ENCODE assay signal across 9 cellular contexts in the genomic region with DNA sequence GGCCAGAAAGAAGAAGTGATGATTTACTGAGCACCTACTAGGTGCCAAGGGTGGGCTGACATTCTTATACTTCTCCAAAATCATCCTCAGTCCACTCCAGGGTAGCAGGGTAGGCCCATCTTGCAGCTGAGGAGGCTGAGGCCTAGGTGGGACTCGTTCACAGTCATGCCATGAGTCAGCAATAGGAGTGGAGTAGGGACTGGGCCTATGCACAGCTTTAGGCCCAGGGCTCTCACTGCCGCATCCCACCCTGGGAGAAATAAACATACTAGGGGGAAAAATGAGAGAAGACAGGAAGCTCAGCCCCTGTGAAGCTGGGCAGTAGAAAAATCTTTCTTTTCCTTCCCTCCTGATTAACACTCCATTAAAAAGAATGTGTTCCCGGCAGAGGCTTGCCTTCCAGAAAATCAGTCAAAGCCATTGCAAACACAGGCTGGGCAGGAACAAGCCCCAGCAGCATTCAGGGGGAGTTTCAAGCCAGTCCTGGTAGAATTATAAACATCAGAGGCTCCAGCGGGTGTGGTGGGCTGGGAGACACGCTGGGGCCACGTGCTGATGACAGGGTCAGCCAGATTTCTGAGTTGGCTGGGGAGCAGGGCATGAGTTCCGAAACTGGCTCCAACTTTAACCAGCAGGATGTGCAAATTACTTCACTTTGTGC. TPM values are rescaled to one million over a fixed set of nuclear protein-coding genes. Genes with fewer than 3 reads are reported as not detected.
A peak's percentile ranks its signal among the peaks of the same experiment; 100 is the strongest.
DNase-seq lines count a peak whose midpoint lies in the region; ATAC-seq, FAIRE-seq and TF ChIP-seq lines count a peak whose summit lies in the region.
"Had no signal": no experiment of that assay in that cellular context is flagged by ENCODE, and none has a peak within 500 bp of the region (broad histone marks: within the 10 kb centered on the region; RNA-seq: fewer than 3 reads in every experiment).

No MANE protein-coding gene starts in this region.

- H3K27ac Mint-ChIP-seq in stimulated activated effector memory CD8-positive, alpha-beta T cell treated with anti-CD3 and anti-CD28 coated beads, Interleukin-12 subunit alpha, Interleukin-12 subunit beta, amount 100 ng/mL, for 72 hours = no peak overlapping the region
- H3K27ac Mint-ChIP-seq: activated naive CD4-positive, alpha-beta T cell treated with anti-CD3 and anti-CD28 coated beads, Interleukin-2, amount 50 U/mL, for 24 hours had no signal

- H4K5ac ChIP-seq in H1 (ENCODE audit: insufficient read length, low read depth, low read length) = no peak overlapping the region

- H3K23me2 ChIP-seq in H1 (ENCODE audit: low read depth, low read length) = no peaks in the 10 kb centered on the region; the same call in 1 of the 2 replicates

- H3K27me3 ChIP-seq in H1 (replicated peaks in 1 of 4; ENCODE audit: control insufficient read depth in 3 of 4, extremely low read depth in 1 of 4, insufficient read depth in 3 of 4, low read length in 3 of 4) (no peaks in the 10 kb centered on the region; a peak in 1 of 7 replicates), mesenchymal stem cell (ENCODE audit: control insufficient read depth in 1 of 2, insufficient read depth in 1 of 2, low read length in 2 of 2) (no peaks in the 10 kb centered on the region), tibial nerve (no peaks in the 10 kb centered on the region)

- no peak for FAIRE-seq in H1 (lab: Jason Lieb, UNC)

- H3K36me3 Mint-ChIP-seq in stimulated activated effector memory CD8-positive, alpha-beta T cell treated with anti-CD3 and anti-CD28 coated beads, Interleukin-12 subunit alpha, Interleukin-12 subunit beta, amount 100 ng/mL, for 72 hours = no peaks in the 10 kb centered on the region
- H3K36me3 Mint-ChIP-seq: activated naive CD4-positive, alpha-beta T cell treated with anti-CD3 and anti-CD28 coated beads, Interleukin-2, amount 50 U/mL, for 24 hours had no signal

- peaks cover 15 to 29% (median 22%) of the 10 kb centered on the region in 4 experiments for H3K4me1 ChIP-seq in H1 (replicated peaks in 1 of 4; ENCODE audit: control insufficient read depth in 3 of 4, insufficient read depth in 4 of 4, low read length in 3 of 4)
- peaks cover 28% of the 10 kb centered on the region for H3K4me1 ChIP-seq in mesenchymal stem cell (ENCODE audit: control insufficient read depth, insufficient read depth, low read depth, low read length)
- peaks cover 0 to 18% (median 0%) of the 10 kb centered on the region in 4 donors for H3K4me1 ChIP-seq in tibial nerve

- H2BK20ac ChIP-seq in H1 (ENCODE audit: low read length) = peak overlapping the region; percentile 87; the same call in 1 of the 2 replicates

- CTCF ChIA-PET in H1 (lab: Charles Lee; ENCODE audit: partially characterized antibody) = interaction anchor here (1.4 kb wide), 1 partner anchor 13 kb away, joined by 4 read pairs; no protein-coding TSS in a partner anchor

- H4K20me1 ChIP-seq in H1 (replicated peaks in 1 of 2; ENCODE audit: control insufficient read depth in 1 of 2, insufficient read depth in 2 of 2, low read length in 2 of 2) = no peaks in the 10 kb centered on the region

- H3K18ac ChIP-seq in H1 (ENCODE audit: extremely low read depth, low read length) (peak overlapping the region; percentile 80), mesenchymal stem cell (ENCODE audit: low read depth in 1 of 2, low read length in 2 of 2) (peak overlapping the region; percentile 71 to 97)

- H2AFZ ChIP-seq in H1 (ENCODE audit: low read length) (no peak overlapping the region), mesenchymal stem cell (ENCODE audit: low read depth, low read length) (no peak overlapping the region)

- H2BK12ac ChIP-seq in H1 (ENCODE audit: low read depth, low read length) (peak overlapping the region; percentile 96), mesenchymal stem cell (ENCODE audit: low read length in 2 of 2) (peak overlapping the region; percentile 80 to 90)

- H3K4me2 ChIP-seq in H1 (ENCODE audit: insufficient read depth in 1 of 2, low read depth in 2 of 2, low read length in 2 of 2) = peak overlapping the region; percentile 46 to 62
- peak overlapping the region; percentile 93 for H3K4me2 ChIP-seq in mesenchymal stem cell (ENCODE audit: low read length, poor library complexity, severe bottlenecking)

- no peak for TF ChIP-seq EP300 in H1 (IDR thresholded peaks at IDR 0.05; ENCODE audit: borderline replicate concordance in 1 of 2, low read depth in 2 of 2, low read length in 2 of 2)
- TF ChIP-seq EP300 in tibial nerve (IDR thresholded peaks at IDR 0.05) = peak in 1 of 2 donors; percentile 40

- H2BK15ac ChIP-seq in H1 (ENCODE audit: low read length) = peak overlapping the region; percentile 77; the same call in 1 of the 2 replicates
- no peak overlapping the region for H2BK15ac ChIP-seq in mesenchymal stem cell (ENCODE audit: low read depth, poor library complexity, severe bottlenecking)

- POLR2A ChIA-PET in H1 (lab: Charles Lee; ENCODE audit: partially characterized antibody) = interaction anchor here (1.2 to 4.9 kb wide), 2 partner anchors 17 to 27 kb away, joined by 3 to 24 read pairs; no protein-coding TSS in a partner anchor

- H3K9me3 Mint-ChIP-seq in stimulated activated effector memory CD8-positive, alpha-beta T cell treated with anti-CD3 and anti-CD28 coated beads, Interleukin-12 subunit alpha, Interleukin-12 subunit beta, amount 100 ng/mL, for 72 hours = no peaks in the 10 kb centered on the region
- H3K9me3 Mint-ChIP-seq: activated naive CD4-positive, alpha-beta T cell treated with anti-CD3 and anti-CD28 coated beads, Interleukin-2, amount 50 U/mL, for 24 hours had no signal

- H4K91ac ChIP-seq in H1 (replicated peaks; ENCODE audit: insufficient read length, low read length) = peak overlapping the region; percentile 76
- H4K91ac ChIP-seq in mesenchymal stem cell (ENCODE audit: low read length) = peak overlapping the region; percentile 70

- H3K14ac ChIP-seq in H1 (ENCODE audit: insufficient read length) = no peak overlapping the region
- peak overlapping the region in 1 of 2 experiments; percentile 73 for H3K14ac ChIP-seq in mesenchymal stem cell (ENCODE audit: low read length in 2 of 2)

- no peak for TF ChIP-seq RAD21 in H1 (IDR thresholded peaks at IDR 0.05 in 1 of 2, conservative IDR thresholded peaks at IDR 0.05 in 1 of 2; ENCODE audit: low read depth in 2 of 2, low read length in 2 of 2)

- no peaks in the 10 kb centered on the region for H3K9me3 ChIP-seq in H1 (ENCODE audit: insufficient read depth in 2 of 2, low read depth in 1 of 2, low read length in 1 of 2)
- H3K9me3 ChIP-seq in mesenchymal stem cell (ENCODE audit: control insufficient read depth, low read length) = no peaks in the 10 kb centered on the region
- H3K9me3 ChIP-seq in tibial nerve = no peaks in the 10 kb centered on the region

- H3K27ac ChIP-seq in H1 (ENCODE audit: low read depth, low read length) (peak overlapping the region; percentile 41), mesenchymal stem cell (ENCODE audit: low read length, poor library complexity, severe bottlenecking) (peak overlapping the region; percentile 90), tibial nerve (peak overlapping the region; percentile 43 to 83 (median 66))

- H4K8ac ChIP-seq in H1 (ENCODE audit: extremely low read depth, insufficient read depth, low read length) = no peak overlapping the region
- H4K8ac ChIP-seq in mesenchymal stem cell (ENCODE audit: low read length) = peak overlapping the region; percentile 90

- no peaks in the 10 kb centered on the region for H3K4me1 Mint-ChIP-seq in stimulated activated effector memory CD8-positive, alpha-beta T cell treated with anti-CD3 and anti-CD28 coated beads, Interleukin-12 subunit alpha, Interleukin-12 subunit beta, amount 100 ng/mL, for 72 hours
- H3K4me1 Mint-ChIP-seq: activated naive CD4-positive, alpha-beta T cell treated with anti-CD3 and anti-CD28 coated beads, Interleukin-2, amount 50 U/mL, for 24 hours had no signal

- peak overlapping the region; percentile 84; the same call in 1 of the 2 replicates for H2BK5ac ChIP-seq in H1 (ENCODE audit: low read depth, low read length)
- H2BK5ac ChIP-seq in mesenchymal stem cell (ENCODE audit: low read depth, low read length, poor library complexity, severe bottlenecking) = peak overlapping the region; percentile 87

- H3K4me3 Mint-ChIP-seq in stimulated activated effector memory CD8-positive, alpha-beta T cell treated with anti-CD3 and anti-CD28 coated beads, Interleukin-12 subunit alpha, Interleukin-12 subunit beta, amount 100 ng/mL, for 72 hours = no peak overlapping the region
- H3K4me3 Mint-ChIP-seq: activated naive CD4-positive, alpha-beta T cell treated with anti-CD3 and anti-CD28 coated beads, Interleukin-2, amount 50 U/mL, for 24 hours had no signal

- ATAC-seq in stimulated activated effector memory CD8-positive, alpha-beta T cell treated with anti-CD3 and anti-CD28 coated beads, Interleukin-12 subunit alpha, Interleukin-12 subunit beta, amount 100 ng/mL, for 72 hours = no peak
- no peak for ATAC-seq in GM19351 (IDR thresholded peaks at IDR 0.05; ENCODE audit: unreplicated experiment)

- H3K79me1 ChIP-seq in H1 (ENCODE audit: low read depth, low read length) = no peaks in the 10 kb centered on the region
- H3K79me1 ChIP-seq in mesenchymal stem cell (replicated peaks; ENCODE audit: low read length, poor library complexity, severe bottlenecking) = peaks cover 10% of the 10 kb centered on the region

- H3K56ac ChIP-seq in H1 (replicated peaks; ENCODE audit: insufficient read length, low read depth, low read length) = no peak overlapping the region

- WGBS in H1 (ENCODE audit: extremely low coverage in 1 of 2, insufficient coverage in 1 of 2, insufficient read length in 1 of 2, insufficient replicate concordance in 2 of 2, low coverage in 1 of 2, low lambda C conversion rate in 2 of 2, missing lambda C conversion rate in 1 of 2), 2 experiments = 56% methylated on average over 7 of the region's 7 CpGs; no CpG with 5 or more reads in 1 of the 2 experiments
- 2% methylated on average over 7 of the region's 7 CpGs for WGBS in mesenchymal stem cell
- 33 to 51% methylated on average over 7 of the region's 7 CpGs for WGBS in tibial nerve, 2 donors

- DNase-seq in LHCN-M2 (ENCODE audit: low read depth) = peak; percentile 32
- no peak for DNase-seq in H1 (ENCODE audit: low read depth in 1 of 2, low spot score in 2 of 2)
- DNase-seq in mesenchymal stem cell = peak; percentile 82
- peak in 1 of 2 donors; percentile 28 for DNase-seq in tibial nerve (ENCODE audit: low spot score in 2 of 2)
- DNase-seq in stimulated activated effector memory CD8-positive, alpha-beta T cell treated with anti-CD3 and anti-CD28 coated beads, Interleukin-12 subunit alpha, Interleukin-12 subunit beta, amount 100 ng/mL, for 72 hours (ENCODE audit: low spot score in 2 of 2) = no peak
- DNase-seq in COR-L47 (lab: John Stamatoyannopoulos, UW) = no peak
- no peak for DNase-seq in 8988T

- H2AK5ac ChIP-seq in H1 (ENCODE audit: low read depth, low read length) (no peak overlapping the region), mesenchymal stem cell (ENCODE audit: low read length, severe bottlenecking) (peak overlapping the region; percentile 98)

- peaks cover 0 to 10% of the 10 kb centered on the region in 2 experiments; a peak in 1 of 4 replicates for H3K79me2 ChIP-seq in H1 (ENCODE audit: control insufficient read depth in 1 of 2, insufficient read depth in 2 of 2, low read length in 2 of 2)

- H3K9ac ChIP-seq in H1 (replicated peaks in 1 of 4; ENCODE audit: extremely low read depth in 1 of 4, low read depth in 3 of 4, low read length in 3 of 4) = no peak overlapping the region
- peak overlapping the region; percentile 95 for H3K9ac ChIP-seq in mesenchymal stem cell (ENCODE audit: low read length)

- H3K4ac ChIP-seq in H1 (replicated peaks; ENCODE audit: insufficient read length, low read depth, low read length) (no peak overlapping the region), mesenchymal stem cell (ENCODE audit: low read depth in 1 of 2, low read length in 2 of 2) (peak overlapping the region; percentile 76 to 96)

- H3K23ac ChIP-seq in H1 (ENCODE audit: insufficient read length) = no peak overlapping the region
- H3K23ac ChIP-seq in mesenchymal stem cell (ENCODE audit: low read length in 2 of 2) = peak overlapping the region in 1 of 2 experiments; percentile 46

- peak overlapping the region in 1 of 4 experiments; percentile 56; a peak in 2 of 8 replicates for H3K4me3 ChIP-seq in H1 (ENCODE audit: extremely low read depth in 1 of 4, insufficient read depth in 2 of 4, low read depth in 3 of 4, low read length in 4 of 4)
- H3K4me3 ChIP-seq in mesenchymal stem cell (ENCODE audit: insufficient read depth in 1 of 2, low read depth in 1 of 2, low read length in 2 of 2) = peak overlapping the region; percentile 48 to 88
- H3K4me3 ChIP-seq in tibial nerve = peak overlapping the region; percentile 28 to 49 (median 36)

- no peak for TF ChIP-seq CTCF in H1 (IDR thresholded peaks at IDR 0.05; ENCODE audit: control extremely low read depth in 1 of 3, insufficient read depth in 1 of 3, low read depth in 1 of 3, low read length in 3 of 3)
- no peak for TF ChIP-seq CTCF in tibial nerve (IDR thresholded peaks at IDR 0.05)

- no peak for TF ChIP-seq POLR2A in H1 (IDR thresholded peaks at IDR 0.05; ENCODE audit: control extremely low read depth in 1 of 2, low read depth in 2 of 2, low read length in 2 of 2)
- TF ChIP-seq POLR2A in tibial nerve (IDR thresholded peaks at IDR 0.05) = no peak

- H2BK120ac ChIP-seq in H1 (replicated peaks; ENCODE audit: low read depth, low read length) (no peak overlapping the region), mesenchymal stem cell (ENCODE audit: low read depth, low read length) (no peak overlapping the region)

- no peaks in the 10 kb centered on the region for H3K36me3 ChIP-seq in H1 (ENCODE audit: control insufficient read depth in 2 of 4, insufficient read depth in 4 of 4, low read length in 3 of 4)
- H3K36me3 ChIP-seq in mesenchymal stem cell (ENCODE audit: control insufficient read depth in 1 of 2, insufficient read depth in 2 of 2, low read depth in 1 of 2, low read length in 2 of 2) = peaks cover 3 to 4% of the 10 kb centered on the region in 2 experiments
- H3K36me3 ChIP-seq in tibial nerve = no peaks in the 10 kb centered on the region

RNA-seq across cellular contexts. Expression of gene HSPB8, which starts 1.8 kb away (rescaled TPM):
- 10.9 and 11.4 TPM in 2 replicates for total RNA-seq in LHCN-M2 (2014; rRNA removed)
- polyA plus RNA-seq in LHCN-M2 (2012) = 13.4 TPM
- 11.7 TPM in 2 replicates for total RNA-seq in H1 (2021; fragmentation: NEBNext Ultra II Directional; extraction: Animal tissue kit (Norgen Biotek cat#: 25700))
- polyA plus RNA-seq in H1 (2011; rRNA removed) = 17.4 and 28.2 TPM in 2 replicates
- polyA plus RNA-seq in H1 (2011; cell fraction: cytosol; rRNA removed) = 13.1 TPM
- polyA plus RNA-seq in H1 (2011; cell fraction: nucleus; rRNA removed) = 11.9 TPM
- polyA plus RNA-seq in H1 (2012, experiment 1 of 2) = 17.8 to 18.5 TPM (median 18.0 TPM) in 4 replicates
- 26.1 TPM for polyA plus RNA-seq in H1 (2012, experiment 2 of 2)
- polyA plus RNA-seq in H1 (2013, experiment 1 of 2) = 5.5 TPM
- polyA plus RNA-seq in H1 (2013, experiment 2 of 2) = 5.8 TPM
- 9.3 and 14.3 TPM in 2 replicates for polyA minus RNA-seq in H1 (2011; rRNA and poly(A)+ RNA removed)
- polyA minus RNA-seq in H1 (2011; cell fraction: cytosol; rRNA and poly(A)+ RNA removed) = 10.0 TPM
- 9.2 TPM for polyA minus RNA-seq in H1 (2011; cell fraction: nucleus; rRNA and poly(A)+ RNA removed)
- polyA plus RNA-seq in mesenchymal stem cell (2013, experiment 1 of 2) = 32.2 TPM
- polyA plus RNA-seq in mesenchymal stem cell (2013, experiment 2 of 2) = 32.7 TPM
- 10 to 100 TPM; 13.1 to 23.9 (median 19.8) TPM for total RNA-seq in tibial nerve

Comparison
In these comparisons a context has a peak if more than half of its experiments do, and no peak if none do; other contexts are left out.
1. DNase-seq: peak in LHCN-M2 (single experiment) and mesenchymal stem cell (single experiment); none in H1 (0 of 2), stimulated activated effector memory CD8-positive, alpha-beta T cell treated with anti-CD3 and anti-CD28 coated beads, Interleukin-12 subunit alpha, Interleukin-12 subunit beta, amount 100 ng/mL, for 72 hours (0 of 2), COR-L47 (single experiment) and 8988T (single experiment).
2. Peak in every context shown above with its lines, with median percentiles within 50 percentile points of each other: H3K27ac ChIP-seq.